ENCODE assay signal across 8 cellular contexts in genomic region chr3:45688194-45688881, GRCh38. TPM values are rescaled to one million over a fixed set of nuclear protein-coding genes. Genes with fewer than 3 reads are reported as not detected.
A peak's percentile ranks its signal among the peaks of the same experiment; 100 is the strongest.
DNase-seq lines count a peak whose midpoint lies in the region; ATAC-seq and TF ChIP-seq lines count a peak whose summit lies in the region.

No MANE protein-coding gene starts in this region.

- H3K4me3 ChIP-seq in KMS-11 (IDR thresholded peaks at IDR 0.05; ENCODE audit: insufficient read depth, low read depth, low read length): no peak overlapping the region
- H3K4me3 ChIP-seq in breast epithelium: peak overlapping the region; percentile 57 to 85 (median 71)

- H3K36me3 ChIP-seq in KMS-11 (ENCODE audit: insufficient read depth) (no peaks in the 10 kb centered on the region), breast epithelium (no peaks in the 10 kb centered on the region)

- peak overlapping the region; percentile 18; the same call in 1 of the 2 replicates for H3K9ac ChIP-seq in KMS-11

- H3K27me3 ChIP-seq in KMS-11 (ENCODE audit: insufficient read depth, low read depth) (no peaks in the 10 kb centered on the region), breast epithelium (no peaks in the 10 kb centered on the region), layer of hippocampus (ENCODE audit: control insufficient read depth, insufficient read depth, low read length) (no peaks in the 10 kb centered on the region)

- intact Hi-C loops in breast epithelium (cut with DNase I; ENCODE audit: low total_unique reads): no loop called here

- no peak for TF ChIP-seq POLR2A in breast epithelium (IDR thresholded peaks at IDR 0.05)

- peak overlapping the region; percentile 30; the same call in 1 of the 2 replicates for H2AFZ ChIP-seq in KMS-11 (ENCODE audit: low read depth)

- peak overlapping the region; percentile 76 for H3K4me2 ChIP-seq in KMS-11

- DNase-seq in NCI-H2196 (lab: John Stamatoyannopoulos, UW; ENCODE audit: unreplicated experiment) (peak; percentile 40), NCI-H2196 treated with DMSO at 0.1 percent for 48 hours (lab: John Stamatoyannopoulos, UW; ENCODE audit: unreplicated experiment) (no peak), SK-N-DZ (ENCODE audit: low spot score) (peak; percentile 81), breast epithelium (ENCODE audit: low spot score in 2 of 2) (no peak), SW 1271 (lab: John Stamatoyannopoulos, UW) (no peak)
- peak; percentile 55 for DNase-seq in stimulated activated naive CD8-positive, alpha-beta T cell treated with anti-CD3 and anti-CD28 coated beads, Interleukin-15, Interleukin-2, amounts not matched to agents 100 U/mL and 50 U/mL, for 24 hours

- H3K9me3 ChIP-seq in breast epithelium: no peaks in the 10 kb centered on the region

- H3K79me2 ChIP-seq in KMS-11 (ENCODE audit: insufficient read depth, low read depth): peaks cover 38% of the 10 kb centered on the region; the same call in 1 of the 2 replicates

- H4K20me1 ChIP-seq in KMS-11 (ENCODE audit: insufficient read depth): no peaks in the 10 kb centered on the region

- H3K27ac ChIP-seq in KMS-11 (no peak overlapping the region; the same call in 1 of the 2 replicates), breast epithelium (peak overlapping the region; percentile 88), layer of hippocampus (ENCODE audit: low read depth, low read length) (peak overlapping the region; percentile 85)

- ATAC-seq in stimulated activated naive CD8-positive, alpha-beta T cell treated with anti-CD3 and anti-CD28 coated beads, Interleukin-15, Interleukin-2, amounts not matched to agents 100 U/mL and 50 U/mL, for 24 hours: peak; percentile 2

- peaks cover 29% of the 10 kb centered on the region for H3K4me1 ChIP-seq in KMS-11 (ENCODE audit: low read depth, poor library complexity, severe bottlenecking)
- peaks cover 4 to 12% of the 10 kb centered on the region in 2 donors for H3K4me1 ChIP-seq in breast epithelium

- TF ChIP-seq CTCF in KMS-11 (conservative IDR thresholded peaks at IDR 0.05; ENCODE audit: low read depth, low read length) (no peak), breast epithelium (IDR thresholded peaks at IDR 0.05) (no peak)

RNA-seq across cellular contexts. Expression of gene SACM1L, which starts 0.9 kb away (rescaled TPM):
- 27.6 and 30.3 TPM in 2 replicates for polyA plus RNA-seq in SK-N-DZ (2014; cell fraction: cytosol; rRNA removed)
- polyA plus RNA-seq in SK-N-DZ (2014; cell fraction: nucleus; rRNA removed): 74.3 and 83.3 TPM in 2 replicates
- total RNA-seq in breast epithelium: 10 to 100 TPM; 49.3 to 84.7 (median 61.3) TPM

Comparison
In these comparisons a context has a peak if more than half of its experiments do, and no peak if none do; other contexts are left out.
1. DNase-seq: peak in NCI-H2196 (single experiment), SK-N-DZ (single experiment) and stimulated activated naive CD8-positive, alpha-beta T cell treated with anti-CD3 and anti-CD28 coated beads, Interleukin-15, Interleukin-2, amounts not matched to agents 100 U/mL and 50 U/mL, for 24 hours (single experiment); none in NCI-H2196 treated with DMSO at 0.1 percent for 48 hours (single experiment), breast epithelium (0 of 2) and SW 1271 (0 of 2).